ENCODE assay signal across 31 cellular contexts in the genomic region with DNA sequence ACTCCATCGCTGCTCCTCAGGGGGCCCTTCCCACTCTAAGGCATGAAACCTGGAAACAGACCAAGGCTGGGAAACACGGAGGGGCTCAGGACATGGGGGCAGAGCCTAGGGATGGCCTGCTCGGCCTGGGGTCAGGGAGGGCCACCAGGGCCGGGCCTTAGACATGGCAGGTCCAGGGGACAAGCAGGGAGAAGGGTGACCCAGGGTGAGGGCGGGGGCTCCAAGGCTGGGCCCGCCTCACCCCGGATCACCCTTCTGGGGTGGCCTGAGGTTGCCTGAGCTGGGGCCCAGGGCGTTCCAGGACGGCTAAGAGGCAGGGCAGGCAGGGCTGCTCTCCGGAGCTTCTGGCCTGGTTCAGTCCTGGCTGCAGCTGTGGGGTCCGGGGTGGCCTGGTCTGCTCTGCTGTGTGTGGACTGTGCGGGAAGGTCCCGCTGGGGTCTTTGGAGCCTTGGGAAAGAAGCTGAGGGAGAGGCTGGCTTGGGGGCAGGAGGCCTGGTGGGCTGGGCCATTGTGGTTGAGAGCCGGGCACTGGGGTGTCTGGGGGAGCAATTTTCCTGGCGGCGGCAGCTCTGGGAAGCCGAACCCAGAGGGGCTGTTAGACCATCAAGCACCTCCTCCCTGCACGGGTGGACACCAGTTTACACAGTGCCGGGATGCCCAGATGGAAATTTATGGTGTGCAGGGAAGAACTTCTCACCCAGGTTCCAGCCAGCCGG. TPM values are rescaled to one million over a fixed set of nuclear protein-coding genes. Genes with fewer than 3 reads are reported as not detected.
"Had no signal": no experiment of that assay in that cellular context is flagged by ENCODE, and none has a peak within 500 bp of the region (broad histone marks: within the 10 kb centered on the region; RNA-seq: fewer than 3 reads in every experiment).

No MANE protein-coding gene starts in this region.

- H3K9me3 ChIP-seq: body of pancreas, gastroesophageal sphincter, suprapubic skin, tibial artery, upper lobe of right lung had no signal

- H3K9ac ChIP-seq: neural progenitor cell had no signal

- H3K36me3 ChIP-seq: gastroesophageal sphincter, neural progenitor cell, suprapubic skin, tibial artery, upper lobe of right lung had no signal

- H3K4me3 ChIP-seq: body of pancreas, coronary artery, dorsolateral prefrontal cortex, gastroesophageal sphincter, neural progenitor cell, smooth muscle cell, suprapubic skin, tibial artery, upper lobe of right lung had no signal

- ATAC-seq: activated CD4-positive, alpha-beta T cell treated with anti-CD3 and anti-CD28 coated beads for 36 hours; activated T-cell treated with anti-CD3 and anti-CD28 coated beads, Interleukin-2, amount 50 U/mL, for 72 hours; body of pancreas; effector memory CD8-positive, alpha-beta T cell; gastroesophageal sphincter; upper lobe of right lung had no signal

- DNase-seq: activated CD4-positive, alpha-beta T cell treated with anti-CD3 and anti-CD28 coated beads for 36 hours; activated CD4-positive, CD25-positive, alpha-beta regulatory T cell; activated naive CD4-positive, alpha-beta T cell treated with Interleukin-2 at 50 U/mL for 16 hours; activated T-cell treated with anti-CD3 and anti-CD28 coated beads for 4 hours; activated T-cell treated with anti-CD3 and anti-CD28 coated beads, Interleukin-2, amount 50 U/mL, for 72 hours; anterior cingulate cortex; body of pancreas; cerebellar nuclear complex; effector memory CD8-positive, alpha-beta T cell; erythroblast; hypothalamus; kidney glomerular epithelial cell; naive B cell; stimulated activated CD4-positive, alpha-beta T cell treated with anti-CD3 and anti-CD28 coated beads, Interleukin-15, amount 100 ng/mL, for 24 hours; stimulated activated CD4-positive, alpha-beta T cell treated with anti-CD3 and anti-CD28 coated beads, Interleukin-2, amount 100 ng/mL, for 24 hours; stimulated activated naive CD4-positive, alpha-beta T cell; T-helper 1 cell; tibial artery; upper lobe of right lung had no signal

- H3K27ac ChIP-seq: body of pancreas, coronary artery, dorsolateral prefrontal cortex, gastroesophageal sphincter, neural progenitor cell, suprapubic skin, tibial artery, upper lobe of right lung had no signal

RNA-seq across cellular contexts. Expression of a gene that starts 52.2 kb away (rescaled TPM):
- total RNA-seq: activated CD4-positive, alpha-beta T cell treated with anti-CD3 and anti-CD28 coated beads for 36 hours; activated T-cell treated with anti-CD3 and anti-CD28 coated beads, Interleukin-2, amount 50 U/mL, for 72 hours; body of pancreas; dorsolateral prefrontal cortex; fibroblast of lung; fibroblast of villous mesenchyme; gastroesophageal sphincter; lower leg skin; mesothelial cell of epicardium; osteoblast; smooth muscle cell; suprapubic skin; upper lobe of right lung had no signal
- polyA plus RNA-seq: adipose tissue, fibroblast of lung, smooth muscle cell had no signal
